Comparison of ENCODE assay signal across 33 cellular contexts in genomic region chr4:6265546-6265945, GRCh38.
"Had no signal": no experiment of that assay in that cellular context is flagged by ENCODE, and none has a peak within 500 bp of the region (broad histone marks: within the 10 kb centered on the region; RNA-seq: fewer than 3 reads in every experiment).

No MANE protein-coding gene starts in this region.

- H3K27ac Mint-ChIP-seq: activated CD4-positive, alpha-beta memory T cell treated with anti-CD3 and anti-CD28 coated beads for 36 hours; activated CD4-positive, alpha-beta T cell treated with anti-CD3 and anti-CD28 coated beads for 36 hours; activated CD4-positive, alpha-beta T cell treated with anti-CD3 and anti-CD28 coated beads, Interleukin-2, amount 10 ng/mL, durations not matched to agents 24 days and 14 days; activated CD8-positive, alpha-beta T cell treated with anti-CD3 and anti-CD28 coated beads, Interleukin-2, amount 10 ng/mL, durations not matched to agents 7 days and 5 days; activated naive CD8-positive, alpha-beta T cell treated with anti-CD3 and anti-CD28 coated beads for 36 hours; activated naive CD8-positive, alpha-beta T cell treated with anti-CD3 and anti-CD28 coated beads, Interleukin-2, amount 50 U/mL, for 24 hours; activated T-helper 1 cell treated with anti-CD3 and anti-CD28 coated beads, Interleukin-12 subunit alpha, Interleukin-12 subunit beta, Interleukin-2, Interleukin-4 antibody, amounts not matched to agents 30 ng/mL and 10 ng/mL and 1 ng/mL, durations not matched to agents 14 hours and 24 hours and 36 hours; activated T-helper 2 cell treated with anti-CD3 and anti-CD28 coated beads, Interferon-gamma antibody, Interleukin-2, Interleukin-4, amounts not matched to agents 10 μg/mL and 5 μg/mL and 100 μg/mL, durations not matched to agents 14 hours and 24 hours and 36 hours; dendritic cell treated with granulocyte-macrophage colony-stimulating factor and Interleukin-4, amounts not matched to agents 40 ng/mL and 50 ng/mL, for 4 days; endodermal cell; T-helper 17 cell; T-helper 2 cell treated with Interferon-gamma antibody and Interleukin-4, amounts not matched to agents 5 μg/mL and 100 μg/mL, for 36 hours had no signal

- H3K4me3 Mint-ChIP-seq: activated CD4-positive, alpha-beta memory T cell treated with anti-CD3 and anti-CD28 coated beads for 36 hours; activated CD4-positive, alpha-beta T cell treated with anti-CD3 and anti-CD28 coated beads for 36 hours; activated CD4-positive, alpha-beta T cell treated with anti-CD3 and anti-CD28 coated beads, Interleukin-2, amount 10 ng/mL, durations not matched to agents 24 days and 14 days; activated CD8-positive, alpha-beta T cell treated with anti-CD3 and anti-CD28 coated beads, Interleukin-2, amount 10 ng/mL, durations not matched to agents 7 days and 5 days; activated naive CD4-positive, alpha-beta T cell treated with anti-CD3 and anti-CD28 coated beads for 36 hours; activated naive CD4-positive, alpha-beta T cell treated with anti-CD3 and anti-CD28 coated beads, Interleukin-2, amount 50 U/mL, for 24 hours; activated naive CD8-positive, alpha-beta T cell treated with anti-CD3 and anti-CD28 coated beads for 36 hours; activated naive CD8-positive, alpha-beta T cell treated with anti-CD3 and anti-CD28 coated beads, Interleukin-2, amount 50 U/mL, for 24 hours; activated T-helper 1 cell treated with anti-CD3 and anti-CD28 coated beads, Interleukin-12 subunit alpha, Interleukin-12 subunit beta, Interleukin-2, Interleukin-4 antibody, amounts not matched to agents 30 ng/mL and 10 ng/mL and 1 ng/mL, durations not matched to agents 14 hours and 24 hours and 36 hours; central memory CD8-positive, alpha-beta T cell; dendritic cell treated with granulocyte-macrophage colony-stimulating factor and Interleukin-4, amounts not matched to agents 40 ng/mL and 50 ng/mL, for 4 days; endodermal cell; T-helper 17 cell; T-helper 2 cell treated with Interferon-gamma antibody and Interleukin-4, amounts not matched to agents 5 μg/mL and 100 μg/mL, for 36 hours had no signal

- H3K27me3 ChIP-seq: adrenal gland, ascending aorta, brain microvascular endothelial cell, dorsolateral prefrontal cortex, hepatocyte had no signal

- H3K36me3 ChIP-seq: adrenal gland, ascending aorta, brain microvascular endothelial cell, gastroesophageal sphincter, heart right ventricle had no signal

- H3K36me3 Mint-ChIP-seq: activated CD4-positive, alpha-beta memory T cell treated with anti-CD3 and anti-CD28 coated beads for 36 hours; activated naive CD4-positive, alpha-beta T cell treated with anti-CD3 and anti-CD28 coated beads, Interleukin-2, amount 50 U/mL, for 24 hours; activated naive CD8-positive, alpha-beta T cell treated with anti-CD3 and anti-CD28 coated beads for 36 hours had no signal

- H3K27me3 Mint-ChIP-seq: activated naive CD4-positive, alpha-beta T cell treated with anti-CD3 and anti-CD28 coated beads, Interleukin-2, amount 50 U/mL, for 24 hours had no signal

- H3K9me3 Mint-ChIP-seq: activated CD4-positive, alpha-beta memory T cell treated with anti-CD3 and anti-CD28 coated beads for 36 hours; activated CD4-positive, alpha-beta T cell treated with anti-CD3 and anti-CD28 coated beads, Interleukin-2, amount 10 ng/mL, durations not matched to agents 24 days and 14 days; activated naive CD4-positive, alpha-beta T cell treated with anti-CD3 and anti-CD28 coated beads for 36 hours; activated naive CD4-positive, alpha-beta T cell treated with anti-CD3 and anti-CD28 coated beads, Interleukin-2, amount 50 U/mL, for 24 hours; activated naive CD8-positive, alpha-beta T cell treated with anti-CD3 and anti-CD28 coated beads for 36 hours; activated naive CD8-positive, alpha-beta T cell treated with anti-CD3 and anti-CD28 coated beads, Interleukin-2, amount 50 U/mL, for 24 hours; activated T-helper 1 cell treated with anti-CD3 and anti-CD28 coated beads, Interleukin-12 subunit alpha, Interleukin-12 subunit beta, Interleukin-2, Interleukin-4 antibody, amounts not matched to agents 30 ng/mL and 10 ng/mL and 1 ng/mL, durations not matched to agents 14 hours and 24 hours and 36 hours; activated T-helper 2 cell treated with anti-CD3 and anti-CD28 coated beads, Interferon-gamma antibody, Interleukin-2, Interleukin-4, amounts not matched to agents 10 μg/mL and 5 μg/mL and 100 μg/mL, durations not matched to agents 14 hours and 24 hours and 36 hours; central memory CD8-positive, alpha-beta T cell; dendritic cell treated with granulocyte-macrophage colony-stimulating factor and Interleukin-4, amounts not matched to agents 40 ng/mL and 50 ng/mL, for 4 days; endodermal cell; T-helper 2 cell treated with Interferon-gamma antibody and Interleukin-4, amounts not matched to agents 5 μg/mL and 100 μg/mL, for 36 hours had no signal

- H3K9me3 ChIP-seq: adrenal gland, ascending aorta, gastroesophageal sphincter, heart right ventricle had no signal

- H2AFZ ChIP-seq: hepatocyte had no signal

- H3K4me3 ChIP-seq: adrenal gland, ascending aorta, coronary artery, dorsolateral prefrontal cortex, gastroesophageal sphincter, heart right ventricle, hepatocyte had no signal

- H3K27ac ChIP-seq: adrenal gland, ascending aorta, brain microvascular endothelial cell, coronary artery, dorsolateral prefrontal cortex, gastroesophageal sphincter, heart right ventricle, hepatocyte had no signal

- ATAC-seq: activated CD4-positive, alpha-beta T cell treated with anti-CD3 and anti-CD28 coated beads for 36 hours; activated CD8-positive, alpha-beta T cell treated with anti-CD3 and anti-CD28 coated beads, Interleukin-2, amount 10 ng/mL, durations not matched to agents 7 days and 5 days; activated naive CD8-positive, alpha-beta T cell treated with anti-CD3 and anti-CD28 coated beads, Interleukin-2, amount 50 U/mL, for 24 hours; esophagus mucosa; gastroesophageal sphincter; heart right ventricle; T-helper 17 cell had no signal

- H3K4me2 ChIP-seq: hepatocyte had no signal

- DNase-seq: activated CD4-positive, alpha-beta memory T cell treated with anti-CD3 and anti-CD28 coated beads for 36 hours; activated CD4-positive, alpha-beta T cell treated with anti-CD3 and anti-CD28 coated beads for 36 hours; activated CD4-positive, alpha-beta T cell treated with anti-CD3 and anti-CD28 coated beads, Interleukin-2, amount 10 ng/mL, durations not matched to agents 24 days and 14 days; activated CD4-positive, CD25-positive, alpha-beta regulatory T cell; activated CD4-positive, CD25-positive, alpha-beta regulatory T cell treated with anti-CD3 and anti-CD28 coated beads, Interleukin-2, amount 50 U/mL, for 72 hours; activated CD8-positive, alpha-beta T cell treated with anti-CD3 and anti-CD28 coated beads, Interleukin-2, amount 10 ng/mL, durations not matched to agents 7 days and 5 days; activated effector memory CD4-positive, alpha-beta T cell treated with anti-CD3 and anti-CD28 coated beads, Interleukin-2, amount 50 U/mL, for 16 hours; activated naive CD4-positive, alpha-beta T cell treated with anti-CD3 and anti-CD28 coated beads for 36 hours; activated naive CD8-positive, alpha-beta T cell treated with anti-CD3 and anti-CD28 coated beads for 36 hours; activated naive CD8-positive, alpha-beta T cell treated with anti-CD3 and anti-CD28 coated beads, Interleukin-2, amount 50 U/mL, for 24 hours; activated T-cell treated with anti-CD3 and anti-CD28 coated beads, Interleukin-2, amount 50 U/mL, for 48 hours; adrenal gland; brain microvascular endothelial cell; dorsolateral prefrontal cortex; effector memory CD4-positive, alpha-beta T cell; endodermal cell; foreskin melanocyte; heart right ventricle; T-helper 1 cell; T-helper 17 cell; T1000 had no signal

- FAIRE-seq: bronchial epithelial cell had no signal
